Comparison of ENCODE assay signal across 20 cellular contexts in the genomic region with DNA sequence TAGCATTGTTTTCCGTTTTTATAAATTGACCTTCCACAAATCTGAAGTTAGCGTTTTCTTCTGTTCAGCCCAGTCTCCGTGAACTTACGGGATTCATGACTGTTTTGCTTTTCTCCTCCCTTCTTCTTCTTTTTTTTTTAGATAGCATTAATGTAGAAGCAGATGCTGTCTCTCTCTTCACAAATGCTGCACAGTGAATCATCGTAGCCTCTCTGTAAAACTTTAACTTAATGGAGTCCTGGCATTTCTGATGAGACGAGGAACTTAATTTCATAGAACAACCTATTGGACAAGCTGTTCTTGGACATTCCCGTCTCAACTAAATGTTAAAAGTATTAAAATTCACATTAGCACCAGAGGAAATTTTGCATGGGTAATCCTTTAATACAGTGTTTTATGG.
A peak's percentile ranks its signal among the peaks of the same experiment; 100 is the strongest.
DNase-seq lines count a peak whose midpoint lies in the region; ATAC-seq and TF ChIP-seq lines count a peak whose summit lies in the region.
"Had no signal": no experiment of that assay in that cellular context is flagged by ENCODE, and none has a peak within 500 bp of the region (broad histone marks: within the 10 kb centered on the region; RNA-seq: fewer than 3 reads in every experiment).

No MANE protein-coding gene starts in this region.

- 46% methylated on average over 7 of the region's 7 CpGs for WGBS in hepatocyte (ENCODE audit: low lambda C conversion rate, missing lambda C conversion rate)

- in situ Hi-C loops in ACHN (cut with HindIII; ENCODE audit: low pct_ligation_motif_present, low pct_unique_long_range_greater_than_20kb, low sequenced_read_pairs), result no loop called here

- H3K36me3 Mint-ChIP-seq in nephron progenitor cell (ENCODE audit: low read depth), result no peaks in the 10 kb centered on the region
- no peaks in the 10 kb centered on the region for H3K36me3 Mint-ChIP-seq in CD4-positive, alpha-beta T cell (ENCODE audit: low read depth)
- H3K36me3 Mint-ChIP-seq in activated naive CD4-positive, alpha-beta T cell treated with anti-CD3 and anti-CD28 coated beads, Interleukin-2, amount 10 ng/mL, durations not matched to agents 7 days and 5 days, result no peaks in the 10 kb centered on the region
- H3K36me3 Mint-ChIP-seq: CD8-positive, alpha-beta memory T cell had no signal

- no peak overlapping the region for H3K4me3 ChIP-seq in hepatocyte
- H3K4me3 ChIP-seq: BLaER1 treated with 17β-estradiol and CSF1 and Interleukin-3, amounts not matched to agents 10 nM and 100 nM; SJSA1 had no signal

- TF ChIP-seq CTCF in hepatocyte (IDR thresholded peaks at IDR 0.05; ENCODE audit: poor library complexity) (no peak), nephron progenitor cell (IDR thresholded peaks at IDR 0.05) (no peak)
- no peak for TF ChIP-seq CTCF in CD4-positive, alpha-beta T cell (IDR thresholded peaks at IDR 0.05)

- no peaks in the 10 kb centered on the region for H3K9me2 ChIP-seq in hepatocyte (replicated peaks; ENCODE audit: insufficient read depth)

- ATAC-seq in CD4-positive, alpha-beta T cell (ENCODE audit: poor library complexity), result no peak
- ATAC-seq: Right ventricle myocardium inferior had no signal

- no peak overlapping the region for H3K4me3 Mint-ChIP-seq in nephron progenitor cell
- no peak overlapping the region for H3K4me3 Mint-ChIP-seq in CD4-positive, alpha-beta T cell
- no peak overlapping the region for H3K4me3 Mint-ChIP-seq in activated naive CD4-positive, alpha-beta T cell treated with anti-CD3 and anti-CD28 coated beads, Interleukin-2, amount 10 ng/mL, durations not matched to agents 7 days and 5 days
- H3K4me3 Mint-ChIP-seq: CD8-positive, alpha-beta memory T cell had no signal

- intact Hi-C loops in CD4-positive, alpha-beta T cell (cut with DNase I, micrococcal nuclease), result no loop called here

- no peaks in the 10 kb centered on the region for H3K36me3 ChIP-seq in hepatocyte (replicated peaks; ENCODE audit: insufficient read depth, low read depth)
- H3K36me3 ChIP-seq: BLaER1 treated with 17β-estradiol and CSF1 and Interleukin-3, amounts not matched to agents 10 nM and 100 nM; SJSA1 had no signal

- H4K20me1 ChIP-seq in hepatocyte (ENCODE audit: insufficient read depth, poor library complexity, severe bottlenecking), result no peaks in the 10 kb centered on the region
- H4K20me1 ChIP-seq: BLaER1 treated with 17β-estradiol and CSF1 and Interleukin-3, amounts not matched to agents 10 nM and 100 nM had no signal

- no peak overlapping the region for H2AFZ ChIP-seq in hepatocyte

- peaks cover 14% of the 10 kb centered on the region for H3K4me1 ChIP-seq in hepatocyte (ENCODE audit: insufficient read depth)
- H3K4me1 ChIP-seq: BLaER1 treated with 17β-estradiol and CSF1 and Interleukin-3, amounts not matched to agents 10 nM and 100 nM; SJSA1 had no signal

- no peaks in the 10 kb centered on the region for H3K9me3 Mint-ChIP-seq in nephron progenitor cell
- no peaks in the 10 kb centered on the region for H3K9me3 Mint-ChIP-seq in CD4-positive, alpha-beta T cell
- no peaks in the 10 kb centered on the region for H3K9me3 Mint-ChIP-seq in activated naive CD4-positive, alpha-beta T cell treated with anti-CD3 and anti-CD28 coated beads, Interleukin-2, amount 10 ng/mL, durations not matched to agents 7 days and 5 days
- H3K9me3 Mint-ChIP-seq: CD8-positive, alpha-beta memory T cell had no signal

- H3K27ac Mint-ChIP-seq in nephron progenitor cell, result peak overlapping the region; percentile 3
- H3K27ac Mint-ChIP-seq in CD4-positive, alpha-beta T cell, result no peak overlapping the region
- H3K27ac Mint-ChIP-seq in activated naive CD4-positive, alpha-beta T cell treated with anti-CD3 and anti-CD28 coated beads, Interleukin-2, amount 10 ng/mL, durations not matched to agents 7 days and 5 days, result no peak overlapping the region
- H3K27ac Mint-ChIP-seq: CD8-positive, alpha-beta memory T cell had no signal

- CTCF ChIA-PET in CD4-positive, alpha-beta T cell (lab: Charles Lee), result no interaction called here
- CTCF ChIA-PET in activated naive CD4-positive, alpha-beta T cell treated with anti-CD3 and anti-CD28 coated beads, Interleukin-2, amount 10 ng/mL, durations not matched to agents 7 days and 5 days (lab: Charles Lee), result no interaction called here

- peaks cover 48% of the 10 kb centered on the region for H3K4me1 Mint-ChIP-seq in nephron progenitor cell
- no peaks in the 10 kb centered on the region for H3K4me1 Mint-ChIP-seq in CD4-positive, alpha-beta T cell (ENCODE audit: low read depth)
- no peaks in the 10 kb centered on the region for H3K4me1 Mint-ChIP-seq in activated naive CD4-positive, alpha-beta T cell treated with anti-CD3 and anti-CD28 coated beads, Interleukin-2, amount 10 ng/mL, durations not matched to agents 7 days and 5 days
- H3K4me1 Mint-ChIP-seq: CD8-positive, alpha-beta memory T cell had no signal

- DNase-seq in ACHN, result peak; percentile 69
- peak; percentile 25 for DNase-seq in NCI-H524 treated with DMSO at 0.1 percent for 48 hours (lab: John Stamatoyannopoulos, UW)
- peak; percentile 19 for DNase-seq in hepatocyte (ENCODE audit: low spot score)
- DNase-seq in nephron progenitor cell, result no peak
- no peak for DNase-seq in CD4-positive, alpha-beta T cell
- DNase-seq in activated naive CD4-positive, alpha-beta T cell treated with anti-CD3 and anti-CD28 coated beads, Interleukin-2, amount 10 ng/mL, durations not matched to agents 7 days and 5 days, result no peak
- no peak for DNase-seq in NCI-H2107 treated with DMSO at 0.1 percent for 48 hours (lab: John Stamatoyannopoulos, UW; ENCODE audit: unreplicated experiment)
- DNase-seq: CD8-positive, alpha-beta memory T cell; DMS53; IMR-90; NCI-H1092 treated with DMSO at 0.1 percent for 48 hours; NCI-H1436 treated with DMSO at 0.1 percent for 48 hours; NCI-H1930; NCI-H2227 treated with DMSO at 0.1 percent for 48 hours; NCI-H510A treated with DMSO at 0.1 percent for 48 hours; OCI-M1 had no signal

- H3K27me3 Mint-ChIP-seq in nephron progenitor cell (ENCODE audit: low read depth, poor library complexity), result peaks cover 3% of the 10 kb centered on the region
- H3K27me3 Mint-ChIP-seq in CD4-positive, alpha-beta T cell, result peaks cover 40% of the 10 kb centered on the region
- H3K27me3 Mint-ChIP-seq in activated naive CD4-positive, alpha-beta T cell treated with anti-CD3 and anti-CD28 coated beads, Interleukin-2, amount 10 ng/mL, durations not matched to agents 7 days and 5 days, result peaks cover 6% of the 10 kb centered on the region

- H3K4me2 ChIP-seq in hepatocyte, result peak overlapping the region; percentile 48
- H3K4me2 ChIP-seq: BLaER1 treated with 17β-estradiol and CSF1 and Interleukin-3, amounts not matched to agents 10 nM and 100 nM; KMS-11 had no signal

- no peaks in the 10 kb centered on the region for H3K9me3 ChIP-seq in hepatocyte (ENCODE audit: low read depth)
- no peaks in the 10 kb centered on the region for H3K9me3 ChIP-seq in CD4-positive, alpha-beta T cell (ENCODE audit: control insufficient read depth, low read length)
- H3K9me3 ChIP-seq: BLaER1 treated with 17β-estradiol and CSF1 and Interleukin-3, amounts not matched to agents 10 nM and 100 nM; SJSA1 had no signal

- no peaks in the 10 kb centered on the region for H3K27me3 ChIP-seq in hepatocyte
- no peaks in the 10 kb centered on the region for H3K27me3 ChIP-seq in CD4-positive, alpha-beta T cell (ENCODE audit: control insufficient read depth, insufficient read depth, low read length)
- H3K27me3 ChIP-seq: BLaER1 treated with 17β-estradiol and CSF1 and Interleukin-3, amounts not matched to agents 10 nM and 100 nM had no signal

- no peaks in the 10 kb centered on the region for H3K79me2 ChIP-seq in hepatocyte

- no peak overlapping the region for H3K27ac ChIP-seq in hepatocyte
- no peak overlapping the region for H3K27ac ChIP-seq in CD4-positive, alpha-beta T cell (ENCODE audit: low read depth, low read length)
- H3K27ac ChIP-seq: BLaER1 treated with 17β-estradiol and CSF1 and Interleukin-3, amounts not matched to agents 10 nM and 100 nM; KMS-11; SJSA1 had no signal

- POLR2A ChIA-PET in CD4-positive, alpha-beta T cell (lab: Charles Lee), result no interaction called here

Comparison
In these comparisons a context has a peak if more than half of its experiments do, and no peak if none do; other contexts are left out.
1. DNase-seq: peak in ACHN (single experiment), NCI-H524 treated with DMSO at 0.1 percent for 48 hours (single experiment) and hepatocyte (single experiment); none in nephron progenitor cell (single experiment), CD4-positive, alpha-beta T cell (0 of 10), activated naive CD4-positive, alpha-beta T cell treated with anti-CD3 and anti-CD28 coated beads, Interleukin-2, amount 10 ng/mL, durations not matched to agents 7 days and 5 days (single experiment) and NCI-H2107 treated with DMSO at 0.1 percent for 48 hours (single experiment).